ENCODE assay signal across 10 cellular contexts in the genomic region with DNA sequence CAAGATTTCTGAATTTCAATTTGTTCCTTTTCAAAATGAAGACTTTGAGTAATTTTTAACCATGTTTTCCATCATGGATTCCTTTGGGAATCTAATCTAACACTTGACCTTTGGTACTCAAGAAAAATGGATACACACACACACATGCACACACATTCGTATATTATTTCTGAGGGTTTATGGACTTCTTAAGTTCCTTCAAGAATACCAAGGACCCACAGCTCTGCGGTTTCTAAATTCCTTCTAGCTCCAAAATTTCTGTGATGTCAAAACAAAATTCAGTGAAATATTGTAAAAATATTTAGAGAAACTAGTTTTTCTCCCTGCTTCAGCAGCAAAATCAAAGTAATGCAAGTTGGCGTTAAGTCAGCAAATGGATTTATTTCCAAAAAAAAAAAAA.
"Had no signal": no experiment of that assay in that cellular context is flagged by ENCODE, and none has a peak within 500 bp of the region (broad histone marks: within the 10 kb centered on the region; RNA-seq: fewer than 3 reads in every experiment).

No MANE protein-coding gene starts in this region.

- H3K36me3 Mint-ChIP-seq: IgD-negative memory B cell had no signal

- DNase-seq: GM23248, GOT3, H7, HFFc6, KBM-7 had no signal

- H3K4me1 Mint-ChIP-seq: IgD-negative memory B cell had no signal

- H3K27ac Mint-ChIP-seq: HFFc6, IgD-negative memory B cell had no signal

- H3K27ac ChIP-seq: GM23248, HL-60 had no signal

- H3K9ac ChIP-seq: GM23248 had no signal

- H3K36me3 ChIP-seq: HAP-1 had no signal

- H3K4me3 ChIP-seq: GM23248, HAP-1 had no signal

- H3K9me3 ChIP-seq: HAP-1 had no signal

- H3K4me3 Mint-ChIP-seq: HFFc6, IgD-negative memory B cell had no signal

- ATAC-seq: HCT116, HepG2 had no signal

- H2AFZ ChIP-seq: GM23248 had no signal

- H3K27me3 Mint-ChIP-seq: IgD-negative memory B cell had no signal
